Comparison of ENCODE assay signal across 8 cellular contexts in genomic region chr5:178730940-178731265, GRCh38. TPM values are rescaled to one million over a fixed set of nuclear protein-coding genes. Genes with fewer than 3 reads are reported as not detected.
DNase-seq lines count a peak whose midpoint lies in the region; ATAC-seq, FAIRE-seq and TF ChIP-seq lines count a peak whose summit lies in the region.

No MANE protein-coding gene starts in this region.

- H3K36me3 Mint-ChIP-seq in naive thymus-derived CD8-positive, alpha-beta T cell = peaks cover 4 to 22% (median 5%) of the 10 kb centered on the region in 3 donors

- H3K27me3 Mint-ChIP-seq in naive thymus-derived CD8-positive, alpha-beta T cell = no peaks in the 10 kb centered on the region

- no peaks in the 10 kb centered on the region for H3K79me2 ChIP-seq in K562 (ENCODE audit: control insufficient read depth, insufficient read depth, low read length)

- 24% methylated on average over 10 of the region's 10 CpGs for WGBS in K562 (ENCODE audit: insufficient coverage, low coverage, missing lambda C conversion rate)
- WGBS in gastroesophageal sphincter (ENCODE audit: low coverage in 1 of 2), 2 donors = 31 to 35% methylated on average over 9 to 10 of the region's 10 CpGs

- intact Hi-C loops in K562 (cut with micrococcal nuclease) = loop anchor here (2.0 kb wide), 1 partner anchor 108 kb away; no protein-coding TSS in a partner anchor

- H3K4me1 ChIP-seq in K562 (replicated peaks in 1 of 2; ENCODE audit: control insufficient read depth in 2 of 2, insufficient read depth in 2 of 2, low read length in 2 of 2) (peaks cover 0 to 11% of the 10 kb centered on the region in 2 experiments; a peak in 2 of 5 replicates), gastroesophageal sphincter (peaks cover 0 to 11% (median 0%) of the 10 kb centered on the region in 3 donors), BE2C (no peaks in the 10 kb centered on the region)

- CTCF ChIA-PET in AG04449 (lab: Yijun Ruan, JAX) (interaction anchor here (0.6 to 1.7 kb wide), 6 partner anchors 11 to 763 kb away, joined by 3 to 7 read pairs (median 3); partner anchors contain the start of gene ZNF354C), K562 (lab: Yijun Ruan, JAX; ENCODE audit: low intra/inter-chr PET ratio) (interaction anchor here (1.7 kb wide), 1 partner anchor 108 kb away, joined by 8 read pairs; no protein-coding TSS in a partner anchor)

- ATAC-seq in K562 (no peak), gastroesophageal sphincter (no peak)
- peak in 1 of 2 donors; percentile 4 for ATAC-seq in naive thymus-derived CD8-positive, alpha-beta T cell

- H3K36me3 ChIP-seq in K562 (ENCODE audit: control insufficient read depth, insufficient read depth, low read length) = no peaks in the 10 kb centered on the region
- H3K36me3 ChIP-seq in gastroesophageal sphincter = peaks cover 0 to 26% of the 10 kb centered on the region in 2 donors
- no peaks in the 10 kb centered on the region for H3K36me3 ChIP-seq in BE2C

- peak overlapping the region; percentile 2; the same call in 1 of the 2 replicates for H3K4me2 ChIP-seq in K562 (ENCODE audit: insufficient read depth, low read length)

- no peak for TF ChIP-seq POLR2A in K562 (conservative IDR thresholded peaks at IDR 0.05)
- no peak for TF ChIP-seq POLR2A in gastroesophageal sphincter (IDR thresholded peaks at IDR 0.05)

- peak overlapping the region; percentile 49 for H2AFZ ChIP-seq in K562 (ENCODE audit: low read depth, low read length)

- H4K20me1 ChIP-seq in K562 (replicated peaks; ENCODE audit: control insufficient read depth, insufficient read depth, low read length) = no peaks in the 10 kb centered on the region

- H3K9me3 ChIP-seq in K562 (replicated peaks; ENCODE audit: control insufficient read depth, insufficient read depth, low read depth, low read length) (peaks cover 5% of the 10 kb centered on the region; the same call in 1 of the 2 replicates), gastroesophageal sphincter (peaks cover 0 to 3% (median 0%) of the 10 kb centered on the region in 3 donors), BE2C (no peaks in the 10 kb centered on the region)

- H3K9me3 Mint-ChIP-seq in naive thymus-derived CD8-positive, alpha-beta T cell = peaks cover 0 to 15% (median 4%) of the 10 kb centered on the region in 9 donors

- H3K27me3 ChIP-seq in K562 (ENCODE audit: control insufficient read depth in 2 of 2, insufficient read depth in 2 of 2, low read length in 2 of 2) (no peaks in the 10 kb centered on the region), gastroesophageal sphincter (no peaks in the 10 kb centered on the region), BE2C (no peaks in the 10 kb centered on the region)

- no peak for TF ChIP-seq RAD21 in K562 (CRISPR knock-in tag; conservative IDR thresholded peaks at IDR 0.05 in 1 of 2, IDR thresholded peaks at IDR 0.05 in 1 of 2)

- TF ChIP-seq EP300 in K562 (IDR thresholded peaks at IDR 0.05; ENCODE audit: low read length) = no peak
- TF ChIP-seq EP300 in gastroesophageal sphincter (IDR thresholded peaks at IDR 0.05) = no peak

- TF ChIP-seq CTCF in AG04449 (IDR thresholded peaks at IDR 0.05; ENCODE audit: insufficient read depth, low read length, missing control alignments) = no peak
- TF ChIP-seq CTCF in K562 (IDR thresholded peaks at IDR 0.05 in 2 of 3, conservative IDR thresholded peaks at IDR 0.05 in 1 of 3; ENCODE audit: insufficient read depth in 2 of 3, low read depth in 1 of 3, low read length in 3 of 3) = no peak; a peak in 1 of 6 replicates
- TF ChIP-seq CTCF in gastroesophageal sphincter (IDR thresholded peaks at IDR 0.05) = no peak
- TF ChIP-seq CTCF in BE2C (IDR thresholded peaks at IDR 0.05; ENCODE audit: low read depth, low read length) = no peak

- H3K27ac Mint-ChIP-seq in naive thymus-derived CD8-positive, alpha-beta T cell = peak overlapping the region in 9 of 10 donors; percentile 48 to 93 (median 88)

- in situ Hi-C loops in K562 (cut with MboI) = no loop called here

- peak overlapping the region; percentile 3; the same call in 1 of the 2 replicates for H3K4me3 ChIP-seq in AG04449 (ENCODE audit: low read depth, low read length)
- H3K4me3 ChIP-seq in Jurkat, Clone E6-1 (ENCODE audit: low read length) = peak overlapping the region; percentile 52
- no peak overlapping the region for H3K4me3 ChIP-seq in K562
- peak overlapping the region in 1 of 2 donors; percentile 92 for H3K4me3 ChIP-seq in gastroesophageal sphincter
- no peak overlapping the region for H3K4me3 ChIP-seq in BE2C (ENCODE audit: low read depth, low read length)

- no peak for DNase-seq in AG04449 (ENCODE audit: low read depth, low spot score)
- DNase-seq in Jurkat, Clone E6-1 (ENCODE audit: low read depth, low spot score) = no peak
- peak in 1 of 4 experiments; percentile 9 for DNase-seq in K562 (ENCODE audit: extremely low read depth in 1 of 4, low spot score in 3 of 4)
- no peak for DNase-seq in naive thymus-derived CD8-positive, alpha-beta T cell
- no peak for DNase-seq in NCI-H2107 (lab: John Stamatoyannopoulos, UW)
- DNase-seq in middle frontal gyrus (ENCODE audit: extremely low spot score, low spot score) = no peak
- no peak for DNase-seq in BE2C

- no TSS peak for BruUV-seq in K562 (replicated peaks; lab: Mats Ljungman, UMichigan)

- H3K4me3 Mint-ChIP-seq in naive thymus-derived CD8-positive, alpha-beta T cell = peak overlapping the region; percentile 71 to 86 (median 79)

- no peak for FAIRE-seq in K562 (lab: Jason Lieb, UNC)

- no peak overlapping the region for H3K27ac ChIP-seq in K562 (ENCODE audit: extremely low read depth, low read depth, low read length)
- H3K27ac ChIP-seq in gastroesophageal sphincter = peak overlapping the region in 2 of 4 donors; percentile 85 to 95

- POLR2A ChIA-PET in AG04449 (lab: Yijun Ruan, JAX) = interaction anchor here (1.2 to 2.2 kb wide), 2 partner anchors 129 to 329 kb away, joined by 3 to 7 read pairs; partner anchors contain the start of genes ZNF354B and ZNF354C
- POLR2A ChIA-PET in K562 (lab: Yijun Ruan, JAX) = interaction anchor here (0.7 to 1.3 kb wide), 2 partner anchors 26 to 167 kb away, joined by 3 to 4 read pairs; no protein-coding TSS in a partner anchor
- POLR2A ChIA-PET in naive thymus-derived CD8-positive, alpha-beta T cell (lab: Charles Lee) = interaction anchor here (1.0 to 2.7 kb wide), 6 partner anchors 103 to 330 kb away, joined by 4 to 19 read pairs (median 6); partner anchors contain the start of genes CLK4, ZFP2, ZNF354B and ZNF354C

- H3K9me1 ChIP-seq in K562 (ENCODE audit: control insufficient read depth, insufficient read depth, low read length) = no peaks in the 10 kb centered on the region

- H3K4me1 Mint-ChIP-seq in naive thymus-derived CD8-positive, alpha-beta T cell = peaks cover 4 to 14% (median 8%) of the 10 kb centered on the region in 4 donors

- no peak overlapping the region for H3K9ac ChIP-seq in K562 (ENCODE audit: insufficient read depth in 1 of 2, low read depth in 2 of 2, low read length in 2 of 2)

TF ChIP-seq in K562, 482 proteins besides CTCF, POLR2A, EP300 and RAD21:
- TF ChIP-seq ZNF586 (CRISPR knock-in tag; conservative IDR thresholded peaks at IDR 0.05) = no peak
- TF ChIP-seq BRF1 (IDR thresholded peaks at IDR 0.05; ENCODE audit: borderline replicate concordance, extremely low read depth, insufficient read length) = no peak

RNA-seq across cellular contexts. Expression of gene ZNF354A, which starts 0.4 kb away (rescaled TPM):
- polyA plus RNA-seq in Jurkat, Clone E6-1 (2012; ENCODE audit: insufficient read depth, insufficient read length) = 8.3 TPM
- 2.4 and 6.0 TPM in 2 replicates for total RNA-seq in K562 (2011; cell fraction: chromatin; rRNA removed; ENCODE audit: low replicate concordance)
- total RNA-seq in K562 (2011; cell fraction: nucleolus; rRNA removed) = 3.8 and 5.0 TPM in 2 replicates
- 2.8 and 4.9 TPM in 2 replicates for total RNA-seq in K562 (2011; cell fraction: nucleoplasm; rRNA removed)
- total RNA-seq in K562 (2014; rRNA removed) = 3.5 and 5.3 TPM in 2 replicates
- 2.6 TPM in 2 replicates for total RNA-seq in K562 (2014; rRNA removed; fragmentation: Illumina TruSeq; extraction: Trizol)
- 2.6 and 2.9 TPM in 2 replicates for total RNA-seq in K562 (2015; rRNA removed; fragmentation: Illumina TruSeq; extraction: Trizol)
- 3.7 and 4.5 TPM in 2 replicates for total RNA-seq in K562 (2021)
- polyA plus RNA-seq in K562 (2011; rRNA removed) = 2.4 and 2.8 TPM in 2 replicates
- 0.67 and 1.2 TPM in 2 replicates for polyA plus RNA-seq in K562 (2011; cell fraction: cytosol; rRNA removed)
- polyA plus RNA-seq in K562 (2011; cell fraction: nucleus; rRNA removed) = 4.8 and 4.9 TPM in 2 replicates
- polyA plus RNA-seq in K562 (2012) = 1.0 and 2.2 TPM in 2 replicates
- 1.9 and 3.3 TPM in 2 replicates for polyA plus RNA-seq in K562 (2014; fragmentation: Illumina TruSeq; extraction: Trizol)
- polyA plus RNA-seq in K562 (2014; fragmentation: Nextera tagmentation; extraction: Ambion mirVana) = under 1 TPM; 0.63 to 0.75 TPM
- 2.6 and 3.5 TPM in 2 replicates for polyA plus RNA-seq in K562 (2014; rRNA removed)
- polyA minus RNA-seq in K562 (2011; rRNA and poly(A)+ RNA removed) = 1.3 and 2.5 TPM in 2 replicates
- 0.57 TPM in 1 of 2 replicates, not detected in the other for polyA minus RNA-seq in K562 (2011; cell fraction: cytosol; rRNA and poly(A)+ RNA removed)
- 2.8 and 3.7 TPM in 2 replicates for polyA minus RNA-seq in K562 (2011; cell fraction: nucleus; rRNA and poly(A)+ RNA removed)
- 10 to 100 TPM; 20.0 to 23.5 TPM for total RNA-seq in naive thymus-derived CD8-positive, alpha-beta T cell
- polyA plus RNA-seq in naive thymus-derived CD8-positive, alpha-beta T cell = 10 to 100 TPM; 10.2 to 15.2 (median 12.4) TPM
- total RNA-seq in gastroesophageal sphincter = 10 to 100 TPM; 14.3 to 36.9 (median 18.5) TPM
- 9.5 TPM for polyA plus RNA-seq in BE2C (2012; ENCODE audit: insufficient read depth, insufficient read length, low read depth)

Comparison
In these comparisons a context has a peak if more than half of its experiments do, and no peak if none do; other contexts are left out.
1. H3K4me3 ChIP-seq: peak in AG04449 (single experiment) and Jurkat, Clone E6-1 (single experiment); none in K562 (single experiment) and BE2C (single experiment).